Comparison of ENCODE assay signal across 19 cellular contexts in genomic region chr5:102077920-102078319, GRCh38.
"Had no signal": no experiment of that assay in that cellular context is flagged by ENCODE, and none has a peak within 500 bp of the region (broad histone marks: within the 10 kb centered on the region; RNA-seq: fewer than 3 reads in every experiment).

No MANE protein-coding gene starts in this region.

- H3K4me3 Mint-ChIP-seq: mesothelial cell of epicardium; nephron; stimulated activated naive CD8-positive, alpha-beta T cell treated with anti-CD3 and anti-CD28 coated beads, Interleukin-15, Interleukin-2, amounts not matched to agents 100 ng/mL and 50 ng/mL, for 24 hours had no signal

- H3K27me3 Mint-ChIP-seq: progenitor cell of endocrine pancreas; stimulated activated naive CD8-positive, alpha-beta T cell treated with anti-CD3 and anti-CD28 coated beads, Interleukin-15, Interleukin-2, amounts not matched to agents 100 ng/mL and 50 ng/mL, for 24 hours had no signal

- H3K27me3 ChIP-seq: heart left ventricle, neutrophil, ovary, transverse colon had no signal

- H3K27ac ChIP-seq: coronary artery, dorsolateral prefrontal cortex, heart left ventricle, neutrophil, ovary, thoracic aorta, transverse colon had no signal

- H3K4me2 ChIP-seq: smooth muscle cell had no signal

- ATAC-seq: heart left ventricle, right cardiac atrium had no signal

- H3K4me1 ChIP-seq: heart left ventricle, transverse colon had no signal

- H3K36me3 ChIP-seq: heart left ventricle, neutrophil, ovary, thoracic aorta, transverse colon had no signal

- H3K27ac Mint-ChIP-seq: mesothelial cell of epicardium; nephron; progenitor cell of endocrine pancreas; stimulated activated naive CD8-positive, alpha-beta T cell treated with anti-CD3 and anti-CD28 coated beads, Interleukin-15, Interleukin-2, amounts not matched to agents 100 ng/mL and 50 ng/mL, for 24 hours had no signal

- H3K9me3 ChIP-seq: neutrophil, ovary, thoracic aorta, transverse colon had no signal

- DNase-seq: central memory CD4-positive, alpha-beta T cell; dorsolateral prefrontal cortex; effector CD8-positive, alpha-beta T cell; foreskin melanocyte; hippocampal formation; kidney glomerular epithelial cell; ovary; right cardiac atrium; stimulated activated CD4-positive, alpha-beta T cell treated with anti-CD3 and anti-CD28 coated beads, Interleukin-2, amount 100 ng/mL, for 48 hours; transverse colon had no signal

- H3K4me3 ChIP-seq: coronary artery, dorsolateral prefrontal cortex, heart left ventricle, ovary, smooth muscle cell, thoracic aorta, transverse colon had no signal
